In the genomic region with DNA sequence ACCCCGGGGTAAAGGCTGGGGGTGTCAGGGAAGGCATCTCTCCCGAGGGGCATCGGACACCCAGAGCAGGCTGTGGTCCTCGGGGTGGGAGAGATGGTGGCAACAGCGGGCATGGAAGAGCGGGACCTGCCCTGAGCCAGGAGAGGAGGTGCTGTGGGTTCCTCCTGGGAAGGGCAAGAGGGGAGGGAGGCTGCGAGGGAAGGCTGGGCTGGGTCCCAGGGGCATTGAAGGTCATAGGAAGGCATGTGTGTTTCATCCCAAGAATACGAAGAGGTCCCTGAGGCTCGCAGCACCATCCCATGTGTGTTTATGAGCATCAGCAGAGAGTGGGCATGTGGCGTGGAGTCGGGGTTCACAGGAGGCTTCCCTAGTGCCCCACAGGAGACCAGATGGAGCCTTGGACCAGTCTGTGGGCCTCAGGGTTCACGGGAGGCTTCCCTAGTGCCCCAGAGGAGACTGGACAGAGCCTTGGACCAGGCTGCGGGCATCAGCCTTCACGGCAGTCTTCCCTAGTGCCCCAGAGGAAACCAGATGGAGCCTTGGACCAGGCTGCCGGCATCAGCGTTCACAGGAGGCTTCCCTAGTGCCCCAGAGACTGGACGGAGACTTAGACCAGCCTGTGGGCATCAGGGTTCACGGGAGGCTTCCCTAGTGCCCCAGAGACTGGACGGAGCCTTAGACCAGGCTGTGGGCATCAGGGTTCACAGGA, we compare ENCODE assay signal across 20 cellular contexts.
"Had no signal": no experiment of that assay in that cellular context is flagged by ENCODE, and none has a peak within 500 bp of the region (broad histone marks: within the 10 kb centered on the region; RNA-seq: fewer than 3 reads in every experiment).

No MANE protein-coding gene starts in this region.

- ATAC-seq: activated CD4-positive, alpha-beta T cell treated with anti-CD3 and anti-CD28 coated beads for 36 hours; gastroesophageal sphincter; naive thymus-derived CD8-positive, alpha-beta T cell; stimulated activated naive CD8-positive, alpha-beta T cell treated with anti-CD3 and anti-CD28 coated beads, Interleukin-15, amount 100 ng/mL, for 72 hours; upper lobe of right lung; WTC11 had no signal

- H3K4me1 ChIP-seq: gastroesophageal sphincter, heart left ventricle, testis, upper lobe of right lung had no signal

- H3K27ac ChIP-seq: brain microvascular endothelial cell, gastroesophageal sphincter, heart left ventricle, skin epidermis, testis, upper lobe of right lung had no signal

- H3K27ac Mint-ChIP-seq: activated CD4-positive, alpha-beta T cell treated with anti-CD3 and anti-CD28 coated beads for 36 hours; activated naive CD4-positive, alpha-beta T cell treated with anti-CD3 and anti-CD28 coated beads for 36 hours; activated T-cell treated with anti-CD3 and anti-CD28 coated beads, Interleukin-2, amount 50 U/mL, for 24 hours; naive thymus-derived CD8-positive, alpha-beta T cell; stimulated activated naive CD8-positive, alpha-beta T cell treated with anti-CD3 and anti-CD28 coated beads, Interleukin-15, amount 100 ng/mL, for 72 hours; WTC11 had no signal

- DNase-seq: activated CD4-positive, alpha-beta T cell treated with anti-CD3 and anti-CD28 coated beads for 36 hours; activated CD4-positive, alpha-beta T cell treated with anti-CD3 and anti-CD28 coated beads, Interleukin-2, amount 50 U/mL, for 48 hours; activated naive CD4-positive, alpha-beta T cell treated with anti-CD3 and anti-CD28 coated beads for 36 hours; activated T-cell treated with anti-CD3 and anti-CD28 coated beads, Interleukin-2, amount 50 U/mL, for 24 hours; anterior cingulate cortex; brain microvascular endothelial cell; cerebellar nuclear complex; cortex of kidney; effector CD4-positive, alpha-beta T cell; heart left ventricle; mesendoderm; naive thymus-derived CD8-positive, alpha-beta T cell; nucleus accumbens; SK-N-SH; stimulated activated naive CD8-positive, alpha-beta T cell treated with anti-CD3 and anti-CD28 coated beads, Interleukin-15, amount 100 ng/mL, for 72 hours; testis; upper lobe of right lung had no signal

- H3K36me3 Mint-ChIP-seq: WTC11 had no signal

- H3K4me3 ChIP-seq: gastroesophageal sphincter, heart left ventricle, skin epidermis, testis, upper lobe of right lung had no signal

- H3K9me3 ChIP-seq: SK-N-SH, testis, upper lobe of right lung had no signal

- H3K4me1 Mint-ChIP-seq: activated CD4-positive, alpha-beta T cell treated with anti-CD3 and anti-CD28 coated beads for 36 hours; naive thymus-derived CD8-positive, alpha-beta T cell; stimulated activated naive CD8-positive, alpha-beta T cell treated with anti-CD3 and anti-CD28 coated beads, Interleukin-15, amount 100 ng/mL, for 72 hours had no signal

- H3K27me3 ChIP-seq: brain microvascular endothelial cell, testis had no signal

- H3K4me3 Mint-ChIP-seq: activated CD4-positive, alpha-beta T cell treated with anti-CD3 and anti-CD28 coated beads for 36 hours; activated naive CD4-positive, alpha-beta T cell treated with anti-CD3 and anti-CD28 coated beads for 36 hours; activated T-cell treated with anti-CD3 and anti-CD28 coated beads, Interleukin-2, amount 50 U/mL, for 24 hours; naive thymus-derived CD8-positive, alpha-beta T cell; stimulated activated naive CD8-positive, alpha-beta T cell treated with anti-CD3 and anti-CD28 coated beads, Interleukin-15, amount 100 ng/mL, for 72 hours; WTC11 had no signal

- H3K36me3 ChIP-seq: brain microvascular endothelial cell, gastroesophageal sphincter, heart left ventricle, upper lobe of right lung had no signal
